ENCODE assay signal across 13 cellular contexts in genomic region chr6:111989743-111990142, GRCh38.
DNase-seq lines count a peak whose midpoint lies in the region; ATAC-seq and TF ChIP-seq lines count a peak whose summit lies in the region.
"Had no signal": no experiment of that assay in that cellular context is flagged by ENCODE, and none has a peak within 500 bp of the region (broad histone marks: within the 10 kb centered on the region; RNA-seq: fewer than 3 reads in every experiment).

No MANE protein-coding gene starts in this region.

- H3K27ac Mint-ChIP-seq in activated naive CD4-positive, alpha-beta T cell treated with anti-CD3 and anti-CD28 coated beads for 36 hours, result peak overlapping the region; percentile 94
- H3K27ac Mint-ChIP-seq in activated CD8-positive, alpha-beta T cell treated with anti-CD3 and anti-CD28 coated beads for 36 hours, result peak overlapping the region; percentile 96
- H3K27ac Mint-ChIP-seq in stimulated activated naive CD8-positive, alpha-beta T cell treated with anti-CD3 and anti-CD28 coated beads, Interleukin-15, amount 100 ng/mL, for 72 hours, result peak overlapping the region; percentile 92 to 96

- ATAC-seq in HG02938 (IDR thresholded peaks at IDR 0.05; ENCODE audit: unreplicated experiment) (peak; percentile 43), HG03097 (IDR thresholded peaks at IDR 0.05; ENCODE audit: low FRiP score, unreplicated experiment) (no peak)
- peak; percentile 76 for ATAC-seq in activated CD8-positive, alpha-beta T cell treated with anti-CD3 and anti-CD28 coated beads for 36 hours
- ATAC-seq in stimulated activated naive CD8-positive, alpha-beta T cell treated with anti-CD3 and anti-CD28 coated beads, Interleukin-15, amount 100 ng/mL, for 72 hours, result peak; percentile 84
- ATAC-seq: heart right ventricle had no signal

- peaks cover 8% of the 10 kb centered on the region for H3K36me3 Mint-ChIP-seq in activated naive CD4-positive, alpha-beta T cell treated with anti-CD3 and anti-CD28 coated beads for 36 hours (ENCODE audit: low read depth)
- peaks cover 8% of the 10 kb centered on the region for H3K36me3 Mint-ChIP-seq in activated CD8-positive, alpha-beta T cell treated with anti-CD3 and anti-CD28 coated beads for 36 hours (ENCODE audit: low read depth)

- TF ChIP-seq CTCF in activated CD8-positive, alpha-beta T cell treated with anti-CD3 and anti-CD28 coated beads for 36 hours (IDR thresholded peaks at IDR 0.05), result no peak

- H3K27me3 Mint-ChIP-seq in activated naive CD4-positive, alpha-beta T cell treated with anti-CD3 and anti-CD28 coated beads for 36 hours (ENCODE audit: low read depth), result no peaks in the 10 kb centered on the region
- no peaks in the 10 kb centered on the region for H3K27me3 Mint-ChIP-seq in activated CD8-positive, alpha-beta T cell treated with anti-CD3 and anti-CD28 coated beads for 36 hours
- H3K27me3 Mint-ChIP-seq in stimulated activated naive CD8-positive, alpha-beta T cell treated with anti-CD3 and anti-CD28 coated beads, Interleukin-15, amount 100 ng/mL, for 72 hours, result no peaks in the 10 kb centered on the region

- peak; percentile 65 for DNase-seq in activated naive CD4-positive, alpha-beta T cell treated with anti-CD3 and anti-CD28 coated beads for 36 hours
- no peak for DNase-seq in activated naive CD4-positive, alpha-beta T cell treated with anti-CD3 and anti-CD28 coated beads, Interleukin-2, amount 50 U/mL, for 16 hours
- peak; percentile 57 for DNase-seq in activated CD8-positive, alpha-beta T cell treated with anti-CD3 and anti-CD28 coated beads for 36 hours
- DNase-seq in stimulated activated naive CD8-positive, alpha-beta T cell treated with anti-CD3 and anti-CD28 coated beads, Interleukin-15, amount 100 ng/mL, for 72 hours, result peak in 1 of 2 donors; percentile 45
- DNase-seq in SKM-1 (lab: John Stamatoyannopoulos, UW; ENCODE audit: unreplicated experiment) (no peak), middle frontal gyrus (ENCODE audit: extremely low spot score, low spot score) (no peak)
- DNase-seq: BE2C; cortex of kidney; heart right ventricle; NCI-H2081 treated with DMSO at 0.1 percent for 48 hours; stimulated activated CD4-positive, alpha-beta T cell treated with anti-CD3 and anti-CD28 coated beads, Interleukin-15, amount 100 ng/mL, for 24 hours had no signal

- CTCF ChIA-PET in activated naive CD4-positive, alpha-beta T cell treated with anti-CD3 and anti-CD28 coated beads for 36 hours (lab: Charles Lee), result interaction anchor here (0.8 to 5.5 kb wide), 5 partner anchors 13 to 186 kb away, joined by 3 to 27 read pairs (median 3); no protein-coding TSS in a partner anchor
- CTCF ChIA-PET in activated CD8-positive, alpha-beta T cell treated with anti-CD3 and anti-CD28 coated beads for 36 hours (lab: Charles Lee), result interaction anchor here (1.1 to 1.5 kb wide), 7 partner anchors 12 to 280 kb away, joined by 3 to 7 read pairs (median 4); partner anchors contain the start of gene FYN

- intact Hi-C loops in activated naive CD4-positive, alpha-beta T cell treated with anti-CD3 and anti-CD28 coated beads for 36 hours (cut with micrococcal nuclease), result no loop called here
- intact Hi-C loops in activated CD8-positive, alpha-beta T cell treated with anti-CD3 and anti-CD28 coated beads for 36 hours (cut with micrococcal nuclease), result loop anchor here (5.0 kb wide), 2 partner anchors 53 to 187 kb away; no protein-coding TSS in a partner anchor

- peak overlapping the region; percentile 13 for H3K4me3 Mint-ChIP-seq in activated naive CD4-positive, alpha-beta T cell treated with anti-CD3 and anti-CD28 coated beads for 36 hours
- peak overlapping the region; percentile 51 for H3K4me3 Mint-ChIP-seq in activated CD8-positive, alpha-beta T cell treated with anti-CD3 and anti-CD28 coated beads for 36 hours
- peak overlapping the region; percentile 58 to 65 for H3K4me3 Mint-ChIP-seq in stimulated activated naive CD8-positive, alpha-beta T cell treated with anti-CD3 and anti-CD28 coated beads, Interleukin-15, amount 100 ng/mL, for 72 hours

- POLR2A ChIA-PET in activated CD8-positive, alpha-beta T cell treated with anti-CD3 and anti-CD28 coated beads for 36 hours (lab: Charles Lee), result interaction anchor here (0.7 to 2.3 kb wide), 14 partner anchors 9 to 226 kb away, joined by 3 to 9 read pairs (median 4); no protein-coding TSS in a partner anchor

- peaks cover 3% of the 10 kb centered on the region for H3K9me3 Mint-ChIP-seq in activated naive CD4-positive, alpha-beta T cell treated with anti-CD3 and anti-CD28 coated beads for 36 hours
- peaks cover 9% of the 10 kb centered on the region for H3K9me3 Mint-ChIP-seq in activated CD8-positive, alpha-beta T cell treated with anti-CD3 and anti-CD28 coated beads for 36 hours
- peaks cover 0 to 4% of the 10 kb centered on the region in 2 donors for H3K9me3 Mint-ChIP-seq in stimulated activated naive CD8-positive, alpha-beta T cell treated with anti-CD3 and anti-CD28 coated beads, Interleukin-15, amount 100 ng/mL, for 72 hours

- peaks cover 94% of the 10 kb centered on the region for H3K4me1 Mint-ChIP-seq in activated naive CD4-positive, alpha-beta T cell treated with anti-CD3 and anti-CD28 coated beads for 36 hours (ENCODE audit: low read depth)
- H3K4me1 Mint-ChIP-seq in activated CD8-positive, alpha-beta T cell treated with anti-CD3 and anti-CD28 coated beads for 36 hours (ENCODE audit: low read depth), result peaks cover 94% of the 10 kb centered on the region
- H3K4me1 Mint-ChIP-seq in stimulated activated naive CD8-positive, alpha-beta T cell treated with anti-CD3 and anti-CD28 coated beads, Interleukin-15, amount 100 ng/mL, for 72 hours, result peaks cover 100% of the 10 kb centered on the region

Comparison
In these comparisons a context has a peak if more than half of its experiments do, and no peak if none do; other contexts are left out.
1. DNase-seq: peak in activated naive CD4-positive, alpha-beta T cell treated with anti-CD3 and anti-CD28 coated beads for 36 hours (single experiment) and activated CD8-positive, alpha-beta T cell treated with anti-CD3 and anti-CD28 coated beads for 36 hours (single experiment); none in activated naive CD4-positive, alpha-beta T cell treated with anti-CD3 and anti-CD28 coated beads, Interleukin-2, amount 50 U/mL, for 16 hours (single experiment), SKM-1 (single experiment) and middle frontal gyrus (single experiment).
2. Peak in every context shown above with its lines, with median percentiles within 50 percentile points of each other: H3K27ac Mint-ChIP-seq and H3K4me3 Mint-ChIP-seq.